25 cellular contexts compared by ENCODE assay signal in the genomic region with DNA sequence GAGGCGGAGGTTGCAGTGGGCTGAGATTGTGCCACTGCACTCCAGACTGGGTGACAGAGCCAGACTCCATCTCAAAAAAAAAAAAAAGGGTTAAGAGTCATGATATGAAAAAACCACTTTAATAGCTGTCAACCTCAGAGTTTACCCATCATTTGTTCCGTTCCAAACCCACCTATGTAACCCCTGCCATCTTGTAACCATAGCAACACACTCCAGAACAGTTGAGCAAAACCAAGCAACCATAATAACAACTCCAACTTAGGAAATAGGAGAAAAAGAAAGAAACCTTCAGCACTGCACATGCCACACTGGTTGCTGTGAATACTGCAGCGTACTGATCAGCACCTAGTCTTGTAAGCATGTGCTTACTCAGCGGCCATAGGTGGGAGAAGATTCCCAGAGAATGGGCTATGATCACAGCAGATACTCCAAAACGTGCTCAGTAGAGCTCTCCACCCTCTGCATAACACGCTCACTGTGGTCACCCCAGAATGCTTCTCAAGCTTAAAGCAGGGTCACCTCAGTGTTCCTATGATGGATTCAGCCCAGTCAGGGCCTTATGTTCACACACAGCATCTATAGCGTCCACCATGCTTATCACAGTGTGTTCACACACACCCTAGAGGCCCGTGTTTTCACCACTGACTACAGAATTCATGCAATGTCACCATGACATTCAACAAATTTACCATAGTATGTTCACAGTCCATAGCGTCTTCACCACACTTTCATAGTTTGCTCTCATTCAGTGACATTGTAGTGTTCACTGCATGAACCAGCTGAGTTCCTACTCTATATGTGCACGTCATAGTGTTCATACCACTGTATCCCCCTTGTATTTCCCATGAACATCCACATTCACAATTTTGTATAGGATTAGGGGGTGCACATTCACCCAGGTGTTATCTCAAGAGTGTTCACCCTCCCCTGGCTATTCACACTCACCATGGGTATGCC. TPM values are rescaled to one million over a fixed set of nuclear protein-coding genes. Genes with fewer than 3 reads are reported as not detected.
DNase-seq lines count a peak whose midpoint lies in the region; ATAC-seq, FAIRE-seq and TF ChIP-seq lines count a peak whose summit lies in the region.
"Had no signal": no experiment of that assay in that cellular context is flagged by ENCODE, and none has a peak within 500 bp of the region (broad histone marks: within the 10 kb centered on the region; RNA-seq: fewer than 3 reads in every experiment).

No MANE protein-coding gene starts in this region.

- H3K27ac Mint-ChIP-seq in stimulated activated effector memory CD8-positive, alpha-beta T cell treated with anti-CD3 and anti-CD28 coated beads, Interleukin-12 subunit alpha, Interleukin-12 subunit beta, amount 100 ng/mL, for 72 hours: no peak overlapping the region
- H3K27ac Mint-ChIP-seq: GM23338 had no signal

- BruUV-seq in GM12878 (replicated peaks; lab: Mats Ljungman, UMichigan): no TSS peak

- no peaks in the 10 kb centered on the region for H3K79me2 ChIP-seq in GM12878 (ENCODE audit: control insufficient read depth, insufficient read depth, low read length)

- no peaks in the 10 kb centered on the region for H3K36me3 Mint-ChIP-seq in stimulated activated effector memory CD8-positive, alpha-beta T cell treated with anti-CD3 and anti-CD28 coated beads, Interleukin-12 subunit alpha, Interleukin-12 subunit beta, amount 100 ng/mL, for 72 hours
- H3K36me3 Mint-ChIP-seq: CD4-positive, alpha-beta memory T cell had no signal

- TF ChIP-seq EP300 in GM12878 (IDR thresholded peaks at IDR 0.05; ENCODE audit: borderline replicate concordance in 1 of 2, control insufficient read depth in 1 of 2, low read depth in 2 of 2, low read length in 2 of 2): no peak

- TF ChIP-seq POLR2A in GM12878 (IDR thresholded peaks at IDR 0.05; ENCODE audit: low read depth, low read length) (no peak), GM12892 (IDR thresholded peaks at IDR 0.05; ENCODE audit: low read depth, low read length) (no peak)

- CTCF ChIA-PET in GM12878 (lab: Yijun Ruan, JAX): interaction anchor here (0.6 kb wide), 2 partner anchors 9 to 100 kb away, joined by 3 read pairs; no protein-coding TSS in a partner anchor

- H3K9me3 Mint-ChIP-seq in stimulated activated effector memory CD8-positive, alpha-beta T cell treated with anti-CD3 and anti-CD28 coated beads, Interleukin-12 subunit alpha, Interleukin-12 subunit beta, amount 100 ng/mL, for 72 hours: no peaks in the 10 kb centered on the region
- H3K9me3 Mint-ChIP-seq: GM23338 had no signal

- no peaks in the 10 kb centered on the region for H3K9me3 ChIP-seq in GM12878 (replicated peaks; ENCODE audit: control insufficient read depth, insufficient read depth, low read length)
- H3K9me3 ChIP-seq: BLaER1 treated with 17β-estradiol and CSF1 and Interleukin-3, amounts not matched to agents 10 nM and 100 nM had no signal

- in situ Hi-C loops in GM12878 (cut with MboI): no loop called here

- H3K4me1 ChIP-seq in GM12878 (ENCODE audit: control insufficient read depth, insufficient read depth, low read length): no peaks in the 10 kb centered on the region
- H3K4me1 ChIP-seq: BLaER1 treated with 17β-estradiol and CSF1 and Interleukin-3, amounts not matched to agents 10 nM and 100 nM had no signal

- H3K4me1 Mint-ChIP-seq in stimulated activated effector memory CD8-positive, alpha-beta T cell treated with anti-CD3 and anti-CD28 coated beads, Interleukin-12 subunit alpha, Interleukin-12 subunit beta, amount 100 ng/mL, for 72 hours: peaks cover 13% of the 10 kb centered on the region
- H3K4me1 Mint-ChIP-seq: GM23338 had no signal

- no peaks in the 10 kb centered on the region for H3K27me3 ChIP-seq in GM12878 (replicated peaks in 1 of 2; ENCODE audit: control insufficient read depth in 2 of 2, insufficient read depth in 2 of 2, low read length in 1 of 2)
- H3K27me3 ChIP-seq: BLaER1 treated with 17β-estradiol and CSF1 and Interleukin-3, amounts not matched to agents 10 nM and 100 nM had no signal

- WGBS in GM12878 (ENCODE audit: insufficient coverage, insufficient replicate concordance, low lambda C conversion rate, missing lambda C conversion rate): 24% methylated on average over 9 of the region's 10 CpGs

- SMC1A ChIA-PET in GM12878 (lab: Charles Lee; ENCODE audit: uncharacterized antibody, unreplicated experiment): no interaction called here

- H3K9ac ChIP-seq in GM12878 (ENCODE audit: control insufficient read depth, insufficient read depth, low read length): no peak overlapping the region
- H3K9ac ChIP-seq: BLaER1 treated with 17β-estradiol and CSF1 and Interleukin-3, amounts not matched to agents 10 nM and 100 nM; KMS-11 had no signal

- H4K20me1 ChIP-seq in GM12878 (ENCODE audit: control insufficient read depth, insufficient read depth): no peaks in the 10 kb centered on the region
- H4K20me1 ChIP-seq: BLaER1 treated with 17β-estradiol and CSF1 and Interleukin-3, amounts not matched to agents 10 nM and 100 nM had no signal

- DNase-seq in DMS 273 (lab: John Stamatoyannopoulos, UW; ENCODE audit: unreplicated experiment) (peak; percentile 3), DMS 273 treated with DMSO at 0.1 percent for 48 hours (lab: John Stamatoyannopoulos, UW) (no peak), M059J (ENCODE audit: low read depth) (peak; percentile 16), GM12878 (ENCODE audit: low read depth, low spot score) (no peak), GM12892 (ENCODE audit: insufficient read length) (no peak)
- no peak for DNase-seq in stimulated activated effector memory CD8-positive, alpha-beta T cell treated with anti-CD3 and anti-CD28 coated beads, Interleukin-12 subunit alpha, Interleukin-12 subunit beta, amount 100 ng/mL, for 72 hours (ENCODE audit: low spot score in 2 of 2)
- no peak for DNase-seq in stimulated activated CD4-positive, alpha-beta T cell treated with anti-CD3 and anti-CD28 coated beads, Interleukin-15, amount 100 ng/mL, for 24 hours
- DNase-seq: Calu3; CD4-positive, alpha-beta memory T cell; DMS79; HCEC 1CT; MV-4-11; NCI-H1105 treated with DMSO at 0.1 percent for 48 hours; NCI-H2029 treated with DMSO at 0.1 percent for 48 hours; NCI-H446; NCI-H526; Right ventricle myocardium superior had no signal

- no peak overlapping the region for H2AFZ ChIP-seq in GM12878 (ENCODE audit: control insufficient read depth, low read depth, low read length)
- H2AFZ ChIP-seq: GM23338 had no signal

- POLR2A ChIA-PET in GM12878 (lab: Charles Lee): interaction anchor here (0.6 kb wide), 2 partner anchors 32 to 391 kb away, joined by 3 to 4 read pairs; no protein-coding TSS in a partner anchor

- no peak for TF ChIP-seq RAD21 in GM12878 (IDR thresholded peaks at IDR 0.05; ENCODE audit: insufficient read depth, low read depth, low read length)

- H3K36me3 ChIP-seq in GM12878 (ENCODE audit: control insufficient read depth in 2 of 2, insufficient read depth in 2 of 2, low read length in 1 of 2): no peaks in the 10 kb centered on the region
- H3K36me3 ChIP-seq: BLaER1 treated with 17β-estradiol and CSF1 and Interleukin-3, amounts not matched to agents 10 nM and 100 nM had no signal

- no peak for TF ChIP-seq CTCF in GM12878 (IDR thresholded peaks at IDR 0.05 in 2 of 3, conservative IDR thresholded peaks at IDR 0.05 in 1 of 3; ENCODE audit: control insufficient read depth in 2 of 3, extremely low read depth in 1 of 3, insufficient read depth in 1 of 3, low read depth in 3 of 3, low read length in 3 of 3)

- RAD21 ChIA-PET in GM12878 (lab: Charles Lee; ENCODE audit: unreplicated experiment): no interaction called here

- intact Hi-C loops in GM12878 (cut with micrococcal nuclease; ENCODE audit: unreplicated experiment): no loop called here

- ATAC-seq in GM12878 (no peak; the same call in 2 of the 3 replicates), HG03175 (IDR thresholded peaks at IDR 0.05; ENCODE audit: unreplicated experiment) (no peak)
- peak; percentile 40 for ATAC-seq in stimulated activated effector memory CD8-positive, alpha-beta T cell treated with anti-CD3 and anti-CD28 coated beads, Interleukin-12 subunit alpha, Interleukin-12 subunit beta, amount 100 ng/mL, for 72 hours
- ATAC-seq: GM23338 had no signal

- H3K4me3 Mint-ChIP-seq in stimulated activated effector memory CD8-positive, alpha-beta T cell treated with anti-CD3 and anti-CD28 coated beads, Interleukin-12 subunit alpha, Interleukin-12 subunit beta, amount 100 ng/mL, for 72 hours: no peak overlapping the region
- H3K4me3 Mint-ChIP-seq: CD4-positive, alpha-beta memory T cell; GM23338 had no signal

- no peak overlapping the region for H3K27ac ChIP-seq in GM12878 (ENCODE audit: control insufficient read depth, insufficient read depth)
- H3K27ac ChIP-seq: 22Rv1; BLaER1 treated with 17β-estradiol and CSF1 and Interleukin-3, amounts not matched to agents 10 nM and 100 nM; HL-60; KMS-11 had no signal

- no peak overlapping the region for H3K4me2 ChIP-seq in GM12878 (ENCODE audit: control insufficient read depth, insufficient read depth)
- H3K4me2 ChIP-seq: BLaER1 treated with 17β-estradiol and CSF1 and Interleukin-3, amounts not matched to agents 10 nM and 100 nM; GM23338 had no signal

- no peak overlapping the region for H3K4me3 ChIP-seq in GM12878
- H3K4me3 ChIP-seq: BLaER1 treated with 17β-estradiol and CSF1 and Interleukin-3, amounts not matched to agents 10 nM and 100 nM; GM23338 had no signal

- FAIRE-seq in GM12878 (lab: Jason Lieb, UNC): no peak
- no peak for FAIRE-seq in GM12892 (lab: Jason Lieb, UNC)

RNA-seq across cellular contexts. Expression of gene CILP, which starts 6.5 kb away (rescaled TPM):
- total RNA-seq in M059J (2014; rRNA removed; shearing (Covaris generic)): 0.02 TPM in 1 of 2 replicates, not detected in the other
- total RNA-seq in GM12878 (2013; cell fraction: nucleolus; rRNA removed): 0.10 TPM in 1 of 2 replicates, not detected in the other
- total RNA-seq in GM12878 (2014; rRNA removed) (0.06 TPM in 1 of 2 replicates, not detected in the other), GM12878 (2014; rRNA removed; fragmentation: Illumina TruSeq; extraction: Trizol) (not detected in 2 replicates), GM12878 (2021) (0.05 TPM in 1 of 2 replicates, not detected in the other)
- polyA plus RNA-seq in GM12878 (2011; ENCODE audit: low read depth): not detected
- polyA plus RNA-seq in GM12878 (2011; rRNA removed) (0.04 TPM in 2 replicates), GM12878 (2014; fragmentation: Illumina TruSeq; extraction: Trizol) (0.03 TPM in 1 of 2 replicates, not detected in the other), GM12878 (2014; fragmentation: Nextera tagmentation; extraction: Ambion mirVana) (not detected), GM12878 (2014; rRNA removed) (0.03 and 0.04 TPM in 2 replicates), GM12878 (2016; fragmentation: Nextera tagmentation; extraction: Ambion mirVana) (under 1 TPM in 1 of 2 experiments, not detected in 1; 0.04 TPM)
- polyA plus RNA-seq in GM12878 (2011; cell fraction: cytosol; rRNA removed): 0.01 and 0.02 TPM in 2 replicates
- polyA plus RNA-seq in GM12878 (2011; cell fraction: nucleus; rRNA removed): 0.19 and 0.26 TPM in 2 replicates
- polyA plus RNA-seq in GM12878 (2012): 0.06 and 0.07 TPM in 2 replicates
- 0.10 TPM in 1 of 2 replicates, not detected in the other for polyA minus RNA-seq in GM12878 (2011; rRNA and poly(A)+ RNA removed)
- not detected in 2 replicates for polyA minus RNA-seq in GM12878 (2011; cell fraction: cytosol; rRNA and poly(A)+ RNA removed)
- not detected in 2 replicates for polyA minus RNA-seq in GM12878 (2011; cell fraction: nucleus; rRNA and poly(A)+ RNA removed)
- 0.08 TPM for polyA plus RNA-seq in GM12892 (2012; ENCODE audit: missing spikeins)
- total RNA-seq: RPMI7951, SK-MEL-5 had no signal
- polyA plus RNA-seq: CD4-positive, alpha-beta memory T cell; GM23338 had no signal

RNA-seq across cellular contexts. Expression of gene CLPX, which starts 32.7 kb away (rescaled TPM):
- total RNA-seq in M059J (2014; rRNA removed; shearing (Covaris generic)): 22.7 and 27.7 TPM in 2 replicates
- total RNA-seq in GM12878 (2013; cell fraction: nucleolus; rRNA removed): 83.2 and 92.5 TPM in 2 replicates
- total RNA-seq in GM12878 (2014; rRNA removed) (18.4 and 23.4 TPM in 2 replicates), GM12878 (2014; rRNA removed; fragmentation: Illumina TruSeq; extraction: Trizol) (41.9 and 44.4 TPM in 2 replicates), GM12878 (2021) (46.7 and 49.5 TPM in 2 replicates)
- polyA plus RNA-seq in GM12878 (2011; ENCODE audit: low read depth): 13.4 TPM
- polyA plus RNA-seq in GM12878 (2011; rRNA removed) (57.4 and 97.6 TPM in 2 replicates), GM12878 (2014; fragmentation: Illumina TruSeq; extraction: Trizol) (42.1 and 48.7 TPM in 2 replicates), GM12878 (2014; fragmentation: Nextera tagmentation; extraction: Ambion mirVana) (10 to 100 TPM; 10.1 to 12.5 TPM), GM12878 (2014; rRNA removed) (33.4 and 37.8 TPM in 2 replicates), GM12878 (2016; fragmentation: Nextera tagmentation; extraction: Ambion mirVana) (10 to 100 TPM; 20.0 to 24.8 TPM)
- polyA plus RNA-seq in GM12878 (2011; cell fraction: cytosol; rRNA removed): 18.4 and 19.1 TPM in 2 replicates
- polyA plus RNA-seq in GM12878 (2011; cell fraction: nucleus; rRNA removed): 36.3 and 48.5 TPM in 2 replicates
- polyA plus RNA-seq in GM12878 (2012): 29.9 and 32.9 TPM in 2 replicates
- 27.6 and 46.2 TPM in 2 replicates for polyA minus RNA-seq in GM12878 (2011; rRNA and poly(A)+ RNA removed)
- polyA minus RNA-seq in GM12878 (2011; cell fraction: cytosol; rRNA and poly(A)+ RNA removed): 18.4 and 23.4 TPM in 2 replicates
- 20.6 and 25.8 TPM in 2 replicates for polyA minus RNA-seq in GM12878 (2011; cell fraction: nucleus; rRNA and poly(A)+ RNA removed)
- 28.9 TPM for polyA plus RNA-seq in GM12892 (2012; ENCODE audit: missing spikeins)

Comparison
In these comparisons a context has a peak if more than half of its experiments do, and no peak if none do; other contexts are left out.
1. DNase-seq: peak in DMS 273 (single experiment) and M059J (single experiment); none in DMS 273 treated with DMSO at 0.1 percent for 48 hours (single experiment), GM12878 (single experiment), stimulated activated effector memory CD8-positive, alpha-beta T cell treated with anti-CD3 and anti-CD28 coated beads, Interleukin-12 subunit alpha, Interleukin-12 subunit beta, amount 100 ng/mL, for 72 hours (0 of 2), stimulated activated CD4-positive, alpha-beta T cell treated with anti-CD3 and anti-CD28 coated beads, Interleukin-15, amount 100 ng/mL, for 24 hours (single experiment) and GM12892 (single experiment).